In genomic region chr3:49620728-49621127, GRCh38 we compare ENCODE assay signal across 2 cellular contexts.
A peak's percentile ranks its signal among the peaks of the same experiment; 100 is the strongest.
TF ChIP-seq lines count a peak whose summit lies in the region.

No MANE protein-coding gene starts in this region.

TF ChIP-seq in IMR-90, 13 proteins besides CTCF, POLR2A, EP300 and RAD21:
- TF ChIP-seq RFX5 (IDR thresholded peaks at IDR 0.05; ENCODE audit: low read depth, low read length) (no peak), CEBPB (IDR thresholded peaks at IDR 0.05; ENCODE audit: low read depth, low read length) (0 out of 2 replicates have a peak, but pooled peaks have one; percentile 20)

TF ChIP-seq in K562, 482 proteins besides CTCF, POLR2A, EP300 and RAD21:
- TF ChIP-seq ZBTB33 (CRISPR knock-in tag; IDR thresholded peaks at IDR 0.05), result no peak
- no peak for TF ChIP-seq UBTF (IDR thresholded peaks at IDR 0.05; ENCODE audit: borderline replicate concordance in 1 of 2, low read depth in 2 of 2, low read length in 2 of 2)
- no peak for TF ChIP-seq DPF2 (IDR thresholded peaks at IDR 0.05)
- no peak for TF ChIP-seq FOXJ2 (tag; IDR thresholded peaks at IDR 0.05)
- no peak for TF ChIP-seq NKRF (IDR thresholded peaks at IDR 0.05; ENCODE audit: borderline replicate concordance)
- TF ChIP-seq ATF3 (IDR thresholded peaks at IDR 0.05), result peak; percentile 54
- no peak for TF ChIP-seq ATF3 (CRISPR knock-in tag; conservative IDR thresholded peaks at IDR 0.05)
- TF ChIP-seq MAX (CRISPR knock-in tag; IDR thresholded peaks at IDR 0.05), result no peak
- TF ChIP-seq SMARCA5 (IDR thresholded peaks at IDR 0.05), result no peak
- TF ChIP-seq CEBPG (CRISPR knock-in tag; IDR thresholded peaks at IDR 0.05), result peak; percentile 60; the same call in 1 of the 2 replicates
- TF ChIP-seq CEBPG (tag; conservative IDR thresholded peaks at IDR 0.05 in 1 of 2, IDR thresholded peaks at IDR 0.05 in 1 of 2), result 0 out of 4 replicates have a peak, but pooled peaks of 1 of the 2 experiments have one; percentile 36
- TF ChIP-seq DIDO1 (tag; IDR thresholded peaks at IDR 0.05; ENCODE audit: low read depth), result no peak
- TF ChIP-seq ZNF232 (CRISPR knock-in tag; IDR thresholded peaks at IDR 0.05), result no peak
- no peak for TF ChIP-seq SLC30A9 (CRISPR knock-in tag; IDR thresholded peaks at IDR 0.05)
- no peak for TF ChIP-seq DDX20 (tag; IDR thresholded peaks at IDR 0.05; ENCODE audit: low read depth)
- no peak for TF ChIP-seq YY1 (IDR thresholded peaks at IDR 0.05; ENCODE audit: borderline replicate concordance in 1 of 3, control insufficient read depth in 1 of 3, extremely low read depth in 1 of 3, insufficient read depth in 3 of 3, insufficient read length in 1 of 3, insufficient replicate concordance in 2 of 3, low read depth in 1 of 3, low read length in 2 of 3)
- no peak for TF ChIP-seq CBX1 (IDR thresholded peaks at IDR 0.05; ENCODE audit: low read depth)
